Comparison of ENCODE assay signal across 8 cellular contexts in genomic region chr12:108561852-108562347, GRCh38. TPM values are rescaled to one million over a fixed set of nuclear protein-coding genes. Genes with fewer than 3 reads are reported as not detected.
DNase-seq lines count a peak whose midpoint lies in the region; ATAC-seq and TF ChIP-seq lines count a peak whose summit lies in the region.

No MANE protein-coding gene starts in this region.

- peak in 1 of 5 donors; percentile 32 for DNase-seq in CD8-positive, alpha-beta memory T cell
- DNase-seq in astrocyte of the cerebellum (ENCODE audit: low read depth), result no peak
- DNase-seq in lower leg skin (ENCODE audit: low spot score in 2 of 2), result no peak
- no peak for DNase-seq in type B pancreatic cell (ENCODE audit: extremely low spot score, unreplicated experiment)
- DNase-seq in iPS-NIHi7 (ENCODE audit: extremely low spot score), result no peak
- no peak for DNase-seq in NCI-H524 treated with DMSO at 0.1 percent for 48 hours (lab: John Stamatoyannopoulos, UW)
- no peak for DNase-seq in omental fat pad (ENCODE audit: low spot score)

- CTCF ChIA-PET in CD8-positive, alpha-beta memory T cell (lab: Charles Lee), result interaction anchor here (0.8 to 18.3 kb wide), 14 partner anchors 9 to 534 kb away, joined by 3 to 206 read pairs (median 4); no protein-coding TSS in a partner anchor

- TF ChIP-seq POLR2A in lower leg skin (IDR thresholded peaks at IDR 0.05), result no peak

- peak overlapping the region; percentile 88 for H3K9ac ChIP-seq in HUES48 (ENCODE audit: low read depth, low read length)

- peak overlapping the region; percentile 98 to 100 (median 100) for H3K4me3 Mint-ChIP-seq in CD8-positive, alpha-beta memory T cell
- peak overlapping the region; percentile 100 for H3K4me3 Mint-ChIP-seq in type B pancreatic cell

- peaks cover 57 to 83% (median 75%) of the 10 kb centered on the region in 3 donors for H3K4me1 Mint-ChIP-seq in CD8-positive, alpha-beta memory T cell
- peaks cover 6% of the 10 kb centered on the region for H3K4me1 Mint-ChIP-seq in type B pancreatic cell (ENCODE audit: unreplicated experiment)

- no peaks in the 10 kb centered on the region for H3K27me3 Mint-ChIP-seq in CD8-positive, alpha-beta memory T cell
- no peaks in the 10 kb centered on the region for H3K27me3 Mint-ChIP-seq in type B pancreatic cell

- peaks cover 60% of the 10 kb centered on the region for H3K4me1 ChIP-seq in CD8-positive, alpha-beta memory T cell (ENCODE audit: insufficient read depth, low read length)
- H3K4me1 ChIP-seq in HUES48 (ENCODE audit: control insufficient read depth, insufficient read depth, low read length), result peaks cover 8% of the 10 kb centered on the region

- no peak for ATAC-seq in omental fat pad (ENCODE audit: low FRiP score)

- H3K4me3 ChIP-seq in CD8-positive, alpha-beta memory T cell (ENCODE audit: low read length), result peak overlapping the region; percentile 96
- H3K4me3 ChIP-seq in HUES48 (ENCODE audit: low read depth, low read length) (peak overlapping the region; percentile 99), astrocyte of the cerebellum (ENCODE audit: low read depth, low read length) (peak overlapping the region; percentile 100), lower leg skin (ENCODE audit: low read depth, poor library complexity, severe bottlenecking) (peak overlapping the region; percentile 12)

- 0 to 1% methylated on average over 20 of the region's 20 CpGs for WGBS in lower leg skin, 2 donors

- POLR2A ChIA-PET in CD8-positive, alpha-beta memory T cell (lab: Charles Lee), result interaction anchor here (0.7 to 6.3 kb wide), 9 partner anchors 13 to 296 kb away, joined by 3 to 67 read pairs (median 4); partner anchors contain the start of genes FICD, SELPLG and SSH1

- intact Hi-C loops in lower leg skin (cut with DNase I; ENCODE audit: low total_unique reads), result loop anchor here (10.0 kb wide), 1 partner anchor 533 kb away; the partner anchor contains the start of genes ALKBH2 and UNG

- H3K27me3 ChIP-seq in CD8-positive, alpha-beta memory T cell (ENCODE audit: insufficient read depth, low read length, poor library complexity, severe bottlenecking), result no peaks in the 10 kb centered on the region
- no peaks in the 10 kb centered on the region for H3K27me3 ChIP-seq in HUES48 (ENCODE audit: control insufficient read depth, insufficient read depth, low read length)

- H3K36me3 Mint-ChIP-seq in CD8-positive, alpha-beta memory T cell, result peaks cover 0 to 73% (median 9%) of the 10 kb centered on the region in 3 donors
- H3K36me3 Mint-ChIP-seq in type B pancreatic cell, result no peaks in the 10 kb centered on the region

- H3K9me3 ChIP-seq in CD8-positive, alpha-beta memory T cell (ENCODE audit: low read length), result no peaks in the 10 kb centered on the region
- H3K9me3 ChIP-seq in HUES48 (ENCODE audit: control insufficient read depth, insufficient read depth, low read length), result no peaks in the 10 kb centered on the region

- H3K27ac Mint-ChIP-seq in CD8-positive, alpha-beta memory T cell, result peak overlapping the region; percentile 97 to 100 (median 100)
- peak overlapping the region; percentile 100 for H3K27ac Mint-ChIP-seq in type B pancreatic cell

- H3K36me3 ChIP-seq in CD8-positive, alpha-beta memory T cell (ENCODE audit: insufficient read depth, low read length), result peaks cover 34% of the 10 kb centered on the region
- peaks cover 46% of the 10 kb centered on the region for H3K36me3 ChIP-seq in HUES48 (ENCODE audit: control insufficient read depth, insufficient read depth, low read length)

- no peaks in the 10 kb centered on the region for H3K9me3 Mint-ChIP-seq in CD8-positive, alpha-beta memory T cell
- no peaks in the 10 kb centered on the region for H3K9me3 Mint-ChIP-seq in type B pancreatic cell

- H3K27ac ChIP-seq in CD8-positive, alpha-beta memory T cell (ENCODE audit: low read depth, low read length), result peak overlapping the region; percentile 93
- H3K27ac ChIP-seq in HUES48 (ENCODE audit: low read depth, low read length), result peak overlapping the region; percentile 94

- in situ Hi-C loops in astrocyte of the cerebellum (cut with HindIII; ENCODE audit: low sequenced_read_pairs), result loop anchor here (5.0 kb wide), 3 partner anchors 70 to 270 kb away; partner anchors contain the start of gene SELPLG

- TF ChIP-seq CTCF in astrocyte of the cerebellum (IDR thresholded peaks at IDR 0.05; ENCODE audit: low read depth, low read length, missing control alignments), result no peak
- no peak for TF ChIP-seq CTCF in lower leg skin (IDR thresholded peaks at IDR 0.05)
- TF ChIP-seq CTCF in type B pancreatic cell (conservative IDR thresholded peaks at IDR 0.05), result no peak
- no peak for TF ChIP-seq CTCF in omental fat pad (IDR thresholded peaks at IDR 0.05)

RNA-seq across cellular contexts. Expression of gene ISCU, which starts 0.5 kb away (rescaled TPM):
- total RNA-seq in CD8-positive, alpha-beta memory T cell, result 100 to 1,000 TPM; 113 to 116 TPM
- 302 TPM for polyA plus RNA-seq in CD8-positive, alpha-beta memory T cell
- total RNA-seq in lower leg skin (100 to 1,000 TPM in 3 of 4 donors, 10 to 100 TPM in 1; 94.7 to 175 (median 137) TPM), type B pancreatic cell (ENCODE audit: low replicate concordance) (78.9 and 106 TPM in 2 replicates), omental fat pad (100 to 1,000 TPM; 148 to 260 (median 187) TPM)

RNA-seq across cellular contexts. Expression of gene SART3, which starts 0.9 kb away (rescaled TPM):
- total RNA-seq in CD8-positive, alpha-beta memory T cell, result 10 to 100 TPM; 82.4 to 82.7 TPM
- 40.1 TPM for polyA plus RNA-seq in CD8-positive, alpha-beta memory T cell
- total RNA-seq in lower leg skin (10 to 100 TPM; 48.4 to 77.4 (median 72.1) TPM), type B pancreatic cell (ENCODE audit: low replicate concordance) (48.5 and 72.6 TPM in 2 replicates), omental fat pad (10 to 100 TPM; 37.7 to 87.8 (median 60.4) TPM)

RNA-seq across cellular contexts. Expression of gene TMEM119, which starts 36.0 kb away (rescaled TPM):
- not detected for total RNA-seq in CD8-positive, alpha-beta memory T cell
- 0.66 TPM for polyA plus RNA-seq in CD8-positive, alpha-beta memory T cell
- 10 to 100 TPM in 1 of 4 donors, 1 to 10 TPM in 1, under 1 TPM in 2; 0.34 to 10.3 (median 1.4) TPM for total RNA-seq in lower leg skin
- total RNA-seq in type B pancreatic cell (ENCODE audit: low replicate concordance), result 0.33 and 27.2 TPM in 2 replicates
- total RNA-seq in omental fat pad, result 10 to 100 TPM in 2 of 4 donors, 1 to 10 TPM in 2; 3.1 to 28.8 (median 8.8) TPM

RNA-seq across cellular contexts. Expression of gene FICD, which starts 46.8 kb away (rescaled TPM):
- 1 to 10 TPM; 5.8 to 5.9 TPM for total RNA-seq in CD8-positive, alpha-beta memory T cell
- 5.2 TPM for polyA plus RNA-seq in CD8-positive, alpha-beta memory T cell
- total RNA-seq in lower leg skin (1 to 10 TPM; 1.8 to 5.2 (median 3.6) TPM), type B pancreatic cell (ENCODE audit: low replicate concordance) (4.7 and 4.9 TPM in 2 replicates), omental fat pad (10 to 100 TPM in 1 of 4 donors, 1 to 10 TPM in 3; 6.6 to 10.6 (median 9.5) TPM)

Comparison
In these comparisons a context has a peak if more than half of its experiments do, and no peak if none do; other contexts are left out.
1. H3K4me3 ChIP-seq: peak in every context shown above with its lines; median percentile 100 in astrocyte of the cerebellum; 99 in HUES48; 96 in CD8-positive, alpha-beta memory T cell; 12 in lower leg skin.